In genomic region chr6:155152211-155153076, GRCh38 we compare ENCODE assay signal across 14 cellular contexts.
DNase-seq lines count a peak whose midpoint lies in the region; ATAC-seq, FAIRE-seq and TF ChIP-seq lines count a peak whose summit lies in the region.
"Had no signal": no experiment of that assay in that cellular context is flagged by ENCODE, and none has a peak within 500 bp of the region (broad histone marks: within the 10 kb centered on the region; RNA-seq: fewer than 3 reads in every experiment).

No MANE protein-coding gene starts in this region.

- H3K9me3 Mint-ChIP-seq in activated CD4-positive, alpha-beta T cell treated with anti-CD3 and anti-CD28 coated beads, Interleukin-2, amount 10 ng/mL, durations not matched to agents 24 days and 14 days, result peaks cover 8% of the 10 kb centered on the region
- no peaks in the 10 kb centered on the region for H3K9me3 Mint-ChIP-seq in astrocyte (ENCODE audit: unreplicated experiment)
- H3K9me3 Mint-ChIP-seq in neural crest cell, result no peaks in the 10 kb centered on the region
- H3K9me3 Mint-ChIP-seq: activated T-helper 17 cell treated with anti-CD3 and anti-CD28 coated beads, Interleukin-2, amount 50 U/mL, for 72 hours had no signal

- in situ Hi-C loops in KBM-7 (cut with MboI; ENCODE audit: low pct_unique_long_range_greater_than_20kb, low sequenced_read_pairs), result loop anchor here (25.0 kb wide), 1 partner anchor 465 kb away; no protein-coding TSS in a partner anchor

- no peak overlapping the region for H3K4me2 ChIP-seq in astrocyte (ENCODE audit: low read length)

- peaks cover 72% of the 10 kb centered on the region for H3K4me1 Mint-ChIP-seq in activated CD4-positive, alpha-beta T cell treated with anti-CD3 and anti-CD28 coated beads, Interleukin-2, amount 10 ng/mL, durations not matched to agents 24 days and 14 days
- peaks cover 55% of the 10 kb centered on the region for H3K4me1 Mint-ChIP-seq in astrocyte (ENCODE audit: low read depth, unreplicated experiment)
- peaks cover 27% of the 10 kb centered on the region for H3K4me1 Mint-ChIP-seq in neural crest cell

- H3K4me3 ChIP-seq in astrocyte (ENCODE audit: insufficient read depth, low read depth, low read length), result no peak overlapping the region
- H3K4me3 ChIP-seq: colonic mucosa, right atrium auricular region had no signal

- no peaks in the 10 kb centered on the region for H3K36me3 ChIP-seq in astrocyte (ENCODE audit: insufficient read depth, low read length)
- H3K36me3 ChIP-seq: colonic mucosa, right atrium auricular region had no signal

- no peaks in the 10 kb centered on the region for H3K9me3 ChIP-seq in astrocyte (ENCODE audit: insufficient read depth, low read depth, low read length)
- H3K9me3 ChIP-seq: colonic mucosa, right atrium auricular region had no signal

- TF ChIP-seq CTCF in astrocyte (IDR thresholded peaks at IDR 0.05; ENCODE audit: insufficient read depth, low read depth, low read length) (no peak), neural crest cell (conservative IDR thresholded peaks at IDR 0.05) (peak; percentile 44)

- no peak overlapping the region for H3K9ac ChIP-seq in astrocyte (ENCODE audit: low read length)

- ATAC-seq in GM18867 (IDR thresholded peaks at IDR 0.05; ENCODE audit: unreplicated experiment), result no peak
- no peak for ATAC-seq in HG03457 (IDR thresholded peaks at IDR 0.05; ENCODE audit: unreplicated experiment)

- peaks cover 32% of the 10 kb centered on the region for H3K4me1 ChIP-seq in astrocyte (ENCODE audit: insufficient read depth, low read length)
- H3K4me1 ChIP-seq: colonic mucosa, right atrium auricular region had no signal

- intact Hi-C loops in activated CD4-positive, alpha-beta T cell treated with anti-CD3 and anti-CD28 coated beads, Interleukin-2, amount 10 ng/mL, durations not matched to agents 24 days and 14 days (cut with micrococcal nuclease), result loop anchor here (2.0 to 5.0 kb wide), 2 partner anchors 72 to 155 kb away; partner anchors contain the start of gene TIAM2

- no peak for FAIRE-seq in astrocyte (lab: Jason Lieb, UNC)
- FAIRE-seq: G401.6 had no signal

- peaks cover 68% of the 10 kb centered on the region for H3K36me3 Mint-ChIP-seq in activated CD4-positive, alpha-beta T cell treated with anti-CD3 and anti-CD28 coated beads, Interleukin-2, amount 10 ng/mL, durations not matched to agents 24 days and 14 days (ENCODE audit: low read depth)
- peaks cover 10% of the 10 kb centered on the region for H3K36me3 Mint-ChIP-seq in astrocyte (ENCODE audit: low read depth, unreplicated experiment)
- H3K36me3 Mint-ChIP-seq in neural crest cell (ENCODE audit: low read depth), result peaks cover 3% of the 10 kb centered on the region

- H4K20me1 ChIP-seq in astrocyte (ENCODE audit: insufficient read depth, low read length), result no peaks in the 10 kb centered on the region

- no peaks in the 10 kb centered on the region for H3K27me3 Mint-ChIP-seq in activated CD4-positive, alpha-beta T cell treated with anti-CD3 and anti-CD28 coated beads, Interleukin-2, amount 10 ng/mL, durations not matched to agents 24 days and 14 days
- H3K27me3 Mint-ChIP-seq in astrocyte (ENCODE audit: low read depth, unreplicated experiment) (no peaks in the 10 kb centered on the region), neural crest cell (ENCODE audit: low read depth) (no peaks in the 10 kb centered on the region)

- no peaks in the 10 kb centered on the region for H3K27me3 ChIP-seq in astrocyte (ENCODE audit: insufficient read depth, low read length)
- H3K27me3 ChIP-seq: colonic mucosa, right atrium auricular region had no signal

- peak overlapping the region; percentile 88 for H3K27ac Mint-ChIP-seq in activated CD4-positive, alpha-beta T cell treated with anti-CD3 and anti-CD28 coated beads, Interleukin-2, amount 10 ng/mL, durations not matched to agents 24 days and 14 days
- H3K27ac Mint-ChIP-seq in astrocyte (ENCODE audit: unreplicated experiment), result peak overlapping the region; percentile 35
- H3K27ac Mint-ChIP-seq in neural crest cell (ENCODE audit: unreplicated experiment), result no peak overlapping the region

- no peak overlapping the region for H3K4me3 Mint-ChIP-seq in activated CD4-positive, alpha-beta T cell treated with anti-CD3 and anti-CD28 coated beads, Interleukin-2, amount 10 ng/mL, durations not matched to agents 24 days and 14 days
- H3K4me3 Mint-ChIP-seq in astrocyte (ENCODE audit: unreplicated experiment) (no peak overlapping the region), neural crest cell (no peak overlapping the region)

- no peak for DNase-seq in activated CD4-positive, alpha-beta T cell treated with anti-CD3 and anti-CD28 coated beads, Interleukin-2, amount 10 ng/mL, durations not matched to agents 24 days and 14 days
- no peak for DNase-seq in activated CD4-positive, alpha-beta T cell treated with anti-CD3 and anti-CD28 coated beads for 1 hour
- DNase-seq in KBM-7, result peak; percentile 19
- no peak for DNase-seq in astrocyte (ENCODE audit: low read depth)
- DNase-seq in neural crest cell (ENCODE audit: low read depth, low spot score), result no peak
- DNase-seq in T-helper 9 cell, result no peak
- DNase-seq: colonic mucosa, mammary epithelial cell, NCI-H1105 had no signal

- no peak overlapping the region for H3K27ac ChIP-seq in astrocyte (ENCODE audit: low read depth, low read length)
- H3K27ac ChIP-seq: colonic mucosa, right atrium auricular region had no signal

- no peak overlapping the region for H2AFZ ChIP-seq in astrocyte (ENCODE audit: low read depth, low read length)

- no peaks in the 10 kb centered on the region for H3K79me2 ChIP-seq in astrocyte (ENCODE audit: insufficient read depth, low read length)
